ENCODE assay signal across 8 cellular contexts in the genomic region with DNA sequence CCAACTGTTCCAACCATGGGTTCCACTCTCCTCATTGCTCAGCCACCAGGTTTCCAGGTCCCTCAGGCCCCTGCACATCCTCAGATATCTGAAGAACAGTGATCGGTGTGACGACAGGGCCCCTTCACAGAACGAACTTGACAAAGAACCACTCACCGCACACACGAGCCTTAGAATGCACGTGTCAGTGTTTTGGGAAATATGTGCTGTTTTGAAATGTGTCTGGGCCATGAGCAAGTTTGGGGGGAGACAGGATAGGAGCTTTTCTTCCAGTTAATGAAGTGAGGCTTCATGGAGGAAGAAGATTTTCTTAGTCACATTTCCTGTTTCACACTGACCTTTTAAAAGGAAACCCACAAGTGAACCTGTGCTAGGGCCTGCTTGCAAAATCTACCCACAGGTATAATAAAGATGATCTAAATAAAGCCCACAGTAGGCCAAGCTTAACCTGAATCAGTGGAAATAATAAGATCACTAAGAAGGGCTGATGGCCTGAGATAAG. TPM values are rescaled to one million over a fixed set of nuclear protein-coding genes. Genes with fewer than 3 reads are reported as not detected.
A peak's percentile ranks its signal among the peaks of the same experiment; 100 is the strongest.
DNase-seq lines count a peak whose midpoint lies in the region; ATAC-seq and TF ChIP-seq lines count a peak whose summit lies in the region.

No MANE protein-coding gene starts in this region.

- peaks cover 24 to 43% (median 34%) of the 10 kb centered on the region in 4 donors for H3K4me1 Mint-ChIP-seq in CD4-positive, alpha-beta memory T cell
- peaks cover 67% of the 10 kb centered on the region for H3K4me1 Mint-ChIP-seq in stimulated activated naive CD8-positive, alpha-beta T cell treated with anti-CD3 and anti-CD28 coated beads, Interleukin-15, Interleukin-2, amounts not matched to agents 100 ng/mL and 50 ng/mL, for 24 hours (ENCODE audit: low read depth)

- peak overlapping the region; percentile 9 to 93 (median 75) for H3K27ac Mint-ChIP-seq in CD4-positive, alpha-beta memory T cell
- peak overlapping the region; percentile 77 for H3K27ac Mint-ChIP-seq in stimulated activated naive CD8-positive, alpha-beta T cell treated with anti-CD3 and anti-CD28 coated beads, Interleukin-15, Interleukin-2, amounts not matched to agents 100 ng/mL and 50 ng/mL, for 24 hours

- H3K27me3 ChIP-seq in CD4-positive, alpha-beta memory T cell (ENCODE audit: insufficient read depth, low read length) = no peaks in the 10 kb centered on the region
- no peaks in the 10 kb centered on the region for H3K27me3 ChIP-seq in SJCRH30

- no peaks in the 10 kb centered on the region for H3K27me3 Mint-ChIP-seq in CD4-positive, alpha-beta memory T cell
- no peaks in the 10 kb centered on the region for H3K27me3 Mint-ChIP-seq in stimulated activated naive CD8-positive, alpha-beta T cell treated with anti-CD3 and anti-CD28 coated beads, Interleukin-15, Interleukin-2, amounts not matched to agents 100 ng/mL and 50 ng/mL, for 24 hours

- no peaks in the 10 kb centered on the region for H3K9me3 Mint-ChIP-seq in CD4-positive, alpha-beta memory T cell
- H3K9me3 Mint-ChIP-seq in stimulated activated naive CD8-positive, alpha-beta T cell treated with anti-CD3 and anti-CD28 coated beads, Interleukin-15, Interleukin-2, amounts not matched to agents 100 ng/mL and 50 ng/mL, for 24 hours = peaks cover 3% of the 10 kb centered on the region

- H3K36me3 ChIP-seq in CD4-positive, alpha-beta memory T cell (ENCODE audit: insufficient read depth, low read length) = no peaks in the 10 kb centered on the region
- no peaks in the 10 kb centered on the region for H3K36me3 ChIP-seq in SJCRH30

- intact Hi-C loops in CD4-positive, alpha-beta memory T cell (cut with micrococcal nuclease) = loop anchor here (1.0 to 5.0 kb wide), 2 partner anchors 48 to 49 kb away; no protein-coding TSS in a partner anchor

- TF ChIP-seq CTCF in epithelial cell of esophagus (IDR thresholded peaks at IDR 0.05; ENCODE audit: insufficient read depth, low read depth, low read length, missing control alignments) = no peak

- H3K4me3 ChIP-seq in CD4-positive, alpha-beta memory T cell (ENCODE audit: low read length in 2 of 2) = no peak overlapping the region
- H3K4me3 ChIP-seq in epithelial cell of esophagus (ENCODE audit: low read length) = no peak overlapping the region
- H3K4me3 ChIP-seq in SJCRH30 = no peak overlapping the region

- POLR2A ChIA-PET in CD4-positive, alpha-beta memory T cell (lab: Charles Lee; ENCODE audit: partially characterized antibody) = interaction anchor here (0.8 to 5.5 kb wide), 12 partner anchors 14 to 87 kb away, joined by 3 to 66 read pairs (median 8); a partner anchor contains a TSS

- CTCF ChIA-PET in CD4-positive, alpha-beta memory T cell (lab: Charles Lee; ENCODE audit: partially characterized antibody) = interaction anchor here (1.0 to 1.5 kb wide), 2 partner anchors 51 to 482 kb away, joined by 3 to 4 read pairs; no protein-coding TSS in a partner anchor

- H3K27ac ChIP-seq in CD4-positive, alpha-beta memory T cell (ENCODE audit: low read depth, low read length) = peak overlapping the region; percentile 32
- no peak overlapping the region for H3K27ac ChIP-seq in SJCRH30

- H3K36me3 Mint-ChIP-seq in CD4-positive, alpha-beta memory T cell = no peaks in the 10 kb centered on the region
- H3K36me3 Mint-ChIP-seq in stimulated activated naive CD8-positive, alpha-beta T cell treated with anti-CD3 and anti-CD28 coated beads, Interleukin-15, Interleukin-2, amounts not matched to agents 100 ng/mL and 50 ng/mL, for 24 hours (ENCODE audit: low read depth) = no peaks in the 10 kb centered on the region

- H3K4me1 ChIP-seq in CD4-positive, alpha-beta memory T cell (ENCODE audit: insufficient read depth, low read length) = peaks cover 29% of the 10 kb centered on the region
- peaks cover 30% of the 10 kb centered on the region for H3K4me1 ChIP-seq in SJCRH30

- no peaks in the 10 kb centered on the region for H3K9me3 ChIP-seq in CD4-positive, alpha-beta memory T cell (ENCODE audit: control insufficient read depth in 1 of 2, low read length in 2 of 2)
- no peaks in the 10 kb centered on the region for H3K9me3 ChIP-seq in SJCRH30 (replicated peaks)

- DNase-seq in CD4-positive, alpha-beta memory T cell = peak; percentile 21 to 61 (median 30)
- DNase-seq in activated CD4-positive, CD25-positive, alpha-beta regulatory T cell treated with anti-CD3 and anti-CD28 coated beads, Interleukin-2, amount 50 U/mL, for 16 hours (ENCODE audit: low read depth, low spot score) = peak; percentile 21
- DNase-seq in epithelial cell of esophagus (ENCODE audit: low read depth) (peak; percentile 14), NCI-H1105 treated with DMSO at 0.1 percent for 48 hours (lab: John Stamatoyannopoulos, UW) (no peak), SJCRH30 (no peak), NCI-H2029 treated with DMSO at 0.1 percent for 48 hours (lab: John Stamatoyannopoulos, UW) (no peak)

- peak; percentile 68 for ATAC-seq in HG02759 (IDR thresholded peaks at IDR 0.05; ENCODE audit: unreplicated experiment)

- peak overlapping the region in 7 of 8 donors; percentile 15 to 52 (median 41) for H3K4me3 Mint-ChIP-seq in CD4-positive, alpha-beta memory T cell
- H3K4me3 Mint-ChIP-seq in stimulated activated naive CD8-positive, alpha-beta T cell treated with anti-CD3 and anti-CD28 coated beads, Interleukin-15, Interleukin-2, amounts not matched to agents 100 ng/mL and 50 ng/mL, for 24 hours = peak overlapping the region; percentile 55

RNA-seq across cellular contexts. Expression of a gene that starts 58.6 kb away (rescaled TPM):
- 100 to 1,000 TPM; 227 to 242 TPM for total RNA-seq in CD4-positive, alpha-beta memory T cell
- 100 to 1,000 TPM in 1 of 2 donors, 10 to 100 TPM in 1; 60.3 to 127 TPM for polyA plus RNA-seq in CD4-positive, alpha-beta memory T cell
- 67.4 and 70.3 TPM in 2 replicates for total RNA-seq in SJCRH30 (2014; rRNA removed; shearing (Covaris generic))

Comparison
In these comparisons a context has a peak if more than half of its experiments do, and no peak if none do; other contexts are left out.
1. DNase-seq: peak in CD4-positive, alpha-beta memory T cell (5 of 5), activated CD4-positive, CD25-positive, alpha-beta regulatory T cell treated with anti-CD3 and anti-CD28 coated beads, Interleukin-2, amount 50 U/mL, for 16 hours (single experiment) and epithelial cell of esophagus (single experiment); none in NCI-H1105 treated with DMSO at 0.1 percent for 48 hours (single experiment), SJCRH30 (0 of 2) and NCI-H2029 treated with DMSO at 0.1 percent for 48 hours (single experiment).